In the genomic region with DNA sequence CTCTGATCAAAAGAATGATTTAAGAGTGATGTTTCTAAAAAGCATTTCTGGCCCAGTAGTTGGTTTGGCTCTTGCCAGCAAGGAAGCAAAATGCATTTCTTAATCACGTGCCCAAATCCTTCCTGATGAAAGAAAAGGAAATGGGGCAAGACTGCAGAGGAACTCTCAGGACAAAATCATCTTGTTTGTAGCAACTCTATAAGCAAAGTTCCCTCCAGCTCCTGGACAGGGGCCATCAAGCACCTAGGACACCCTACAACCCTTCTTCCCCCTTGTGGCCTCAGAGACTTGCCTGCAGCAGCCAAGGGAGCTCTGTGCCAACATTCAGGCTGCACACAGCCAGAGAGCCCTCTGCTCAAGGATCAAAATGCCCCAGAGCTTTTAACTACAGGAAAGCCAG, we compare ENCODE assay signal across 8 cellular contexts.
DNase-seq lines count a peak whose midpoint lies in the region; ATAC-seq and TF ChIP-seq lines count a peak whose summit lies in the region.

No MANE protein-coding gene starts in this region.

- H3K4me2 ChIP-seq in IMR-90 (ENCODE audit: low read depth, low read length): no peak overlapping the region

- H2AFZ ChIP-seq in IMR-90 (replicated peaks; ENCODE audit: low read length, poor library complexity): no peak overlapping the region

- H2BK5ac ChIP-seq in IMR-90 (ENCODE audit: low read depth, low read length, poor library complexity, severe bottlenecking): no peak overlapping the region

- H2BK20ac ChIP-seq in IMR-90 (ENCODE audit: low read depth, low read length): no peak overlapping the region

- DNase-seq in AG09309 (ENCODE audit: low read depth) (peak; percentile 29), IMR-90 (peak; percentile 72), colonic mucosa (peak; percentile 24), mesothelial cell of epicardium (ENCODE audit: low spot score in 2 of 2, unreplicated experiment in 2 of 2) (no peak), NCI-H2081 treated with DMSO at 0.1 percent for 48 hours (lab: John Stamatoyannopoulos, UW) (no peak)
- DNase-seq in activated T-helper 1 cell treated with anti-CD3 and anti-CD28 coated beads, Interleukin-12 subunit alpha, Interleukin-12 subunit beta, Interleukin-2, Interleukin-4 antibody, amounts not matched to agents 30 ng/mL and 10 ng/mL and 1 ng/mL, durations not matched to agents 14 hours and 24 hours and 36 hours (ENCODE audit: low spot score): no peak

- H3K9ac ChIP-seq in IMR-90 (ENCODE audit: low read depth, low read length) (no peak overlapping the region), colonic mucosa (ENCODE audit: low read depth in 2 of 2, low read length in 2 of 2) (no peak overlapping the region)

- POLR2A ChIA-PET in IMR-90 (lab: Charles Lee; ENCODE audit: unreplicated experiment): interaction anchor here (0.7 to 1.3 kb wide), 3 partner anchors 104 to 110 kb away, joined by 3 to 4 read pairs (median 4); a partner anchor contains a TSS

- peak overlapping the region; percentile 68; the same call in 1 of the 2 replicates for H3K27ac ChIP-seq in IMR-90 (ENCODE audit: insufficient read depth, low read length)
- H3K27ac ChIP-seq in colonic mucosa: no peak overlapping the region

- H3K27ac Mint-ChIP-seq in mesothelial cell of epicardium: peak overlapping the region; percentile 60
- H3K27ac Mint-ChIP-seq in activated T-helper 1 cell treated with anti-CD3 and anti-CD28 coated beads, Interleukin-12 subunit alpha, Interleukin-12 subunit beta, Interleukin-2, Interleukin-4 antibody, amounts not matched to agents 30 ng/mL and 10 ng/mL and 1 ng/mL, durations not matched to agents 14 hours and 24 hours and 36 hours: no peak overlapping the region

- 0 out of 2 replicates have a peak overlapping the region, but pooled peaks have one; percentile 3 for H2BK120ac ChIP-seq in IMR-90 (ENCODE audit: low read depth, low read length)

- no peak overlapping the region for H3K18ac ChIP-seq in IMR-90 (ENCODE audit: low read depth, low read length)

- H2AK9ac ChIP-seq in IMR-90 (replicated peaks; ENCODE audit: low read depth, low read length, poor library complexity): no peak overlapping the region

- BruUV-seq in IMR-90 (replicated peaks; lab: Mats Ljungman, UMichigan): no TSS peak

- H3K9me3 Mint-ChIP-seq in mesothelial cell of epicardium: no peaks in the 10 kb centered on the region
- no peaks in the 10 kb centered on the region for H3K9me3 Mint-ChIP-seq in activated T-helper 1 cell treated with anti-CD3 and anti-CD28 coated beads, Interleukin-12 subunit alpha, Interleukin-12 subunit beta, Interleukin-2, Interleukin-4 antibody, amounts not matched to agents 30 ng/mL and 10 ng/mL and 1 ng/mL, durations not matched to agents 14 hours and 24 hours and 36 hours

- ATAC-seq in IMR-90 (ENCODE audit: low read depth) (no peak), HG03354 (IDR thresholded peaks at IDR 0.05; ENCODE audit: poor library complexity, severe bottlenecking, unreplicated experiment) (no peak), HG03520 (IDR thresholded peaks at IDR 0.05; ENCODE audit: unreplicated experiment) (no peak)

- H3K4me3 ChIP-seq in AG09309 (ENCODE audit: control insufficient read depth, low read depth, low read length) (no peak overlapping the region), IMR-90 (ENCODE audit: insufficient read depth, low read depth, low read length) (no peak overlapping the region), colonic mucosa (no peak overlapping the region)

- CTCF ChIA-PET in IMR-90 (lab: Yijun Ruan, JAX): interaction anchor here (0.6 to 2.7 kb wide), 12 partner anchors 8 to 263 kb away, joined by 3 to 21 read pairs (median 3); a partner anchor contains a TSS

- TF ChIP-seq POLR2A in IMR-90 (IDR thresholded peaks at IDR 0.05; ENCODE audit: low read depth, low read length): no peak

- TF ChIP-seq CTCF in AG09309 (IDR thresholded peaks at IDR 0.05; ENCODE audit: control insufficient read depth, insufficient read depth, low read depth, low read length, missing control alignments) (no peak), IMR-90 (conservative IDR thresholded peaks at IDR 0.05; ENCODE audit: low read depth, low read length) (no peak), colonic mucosa (IDR thresholded peaks at IDR 0.05) (no peak), mesothelial cell of epicardium (IDR thresholded peaks at IDR 0.05; ENCODE audit: unreplicated experiment) (no peak)

- no peaks in the 10 kb centered on the region for H3K27me3 Mint-ChIP-seq in mesothelial cell of epicardium (ENCODE audit: low read depth)
- H3K27me3 Mint-ChIP-seq in activated T-helper 1 cell treated with anti-CD3 and anti-CD28 coated beads, Interleukin-12 subunit alpha, Interleukin-12 subunit beta, Interleukin-2, Interleukin-4 antibody, amounts not matched to agents 30 ng/mL and 10 ng/mL and 1 ng/mL, durations not matched to agents 14 hours and 24 hours and 36 hours (ENCODE audit: insufficient read depth): no peaks in the 10 kb centered on the region

- no peaks in the 10 kb centered on the region for H3K27me3 ChIP-seq in IMR-90 (ENCODE audit: control insufficient read depth, insufficient read depth, low read length)
- H3K27me3 ChIP-seq in colonic mucosa: no peaks in the 10 kb centered on the region

- no peak overlapping the region for H4K5ac ChIP-seq in IMR-90 (ENCODE audit: low read depth, low read length)

- peaks cover 10% of the 10 kb centered on the region; the same call in 1 of the 2 replicates for H3K36me3 ChIP-seq in IMR-90 (ENCODE audit: control insufficient read depth, insufficient read depth, low read length)
- H3K36me3 ChIP-seq in colonic mucosa: peaks cover 15% of the 10 kb centered on the region

- peak overlapping the region in 1 of 2 experiments; percentile 18; a peak in 1 of 4 replicates for H4K8ac ChIP-seq in IMR-90 (ENCODE audit: low read depth in 2 of 2, low read length in 2 of 2)

- H3K4me1 ChIP-seq in IMR-90 (ENCODE audit: control insufficient read depth, insufficient read depth, low read length) (peaks cover 25% of the 10 kb centered on the region), colonic mucosa (no peaks in the 10 kb centered on the region)

- H2BK15ac ChIP-seq in IMR-90 (ENCODE audit: low read depth, low read length): no peak overlapping the region

- H3K4ac ChIP-seq in IMR-90 (ENCODE audit: low read depth, low read length): peak overlapping the region; percentile 34; the same call in 1 of the 2 replicates

- H3K79me1 ChIP-seq in IMR-90 (ENCODE audit: low read depth in 1 of 2, low read length in 2 of 2): peaks cover 7 to 23% of the 10 kb centered on the region in 2 experiments; a peak in 3 of 4 replicates

- dilution Hi-C loops in IMR-90 (cut with HindIII; ENCODE audit: low sequenced_read_pairs, unreplicated experiment): no loop called here

- peak overlapping the region; percentile 17; the same call in 1 of the 2 replicates for H3K14ac ChIP-seq in IMR-90 (replicated peaks; ENCODE audit: low read depth, low read length)

- in situ Hi-C loops in IMR-90 (cut with MboI; ENCODE audit: low sequenced_read_pairs): loop anchor here (5.0 kb wide), 2 partner anchors 110 to 265 kb away; a partner anchor contains a TSS

- WGBS in IMR-90 (ENCODE audit: extremely low coverage in 2 of 2, insufficient read length in 1 of 2), 2 experiments: no CpG with 5 or more reads among the region's 1 CpG

- H3K9me1 ChIP-seq in IMR-90 (ENCODE audit: insufficient read depth, low read length): peaks cover 18% of the 10 kb centered on the region

- peaks cover 4% of the 10 kb centered on the region; the same call in 1 of the 2 replicates for H4K20me1 ChIP-seq in IMR-90 (ENCODE audit: insufficient read depth, low read length)

- peaks cover 9% of the 10 kb centered on the region for H3K4me1 Mint-ChIP-seq in mesothelial cell of epicardium
- peaks cover 52% of the 10 kb centered on the region for H3K4me1 Mint-ChIP-seq in activated T-helper 1 cell treated with anti-CD3 and anti-CD28 coated beads, Interleukin-12 subunit alpha, Interleukin-12 subunit beta, Interleukin-2, Interleukin-4 antibody, amounts not matched to agents 30 ng/mL and 10 ng/mL and 1 ng/mL, durations not matched to agents 14 hours and 24 hours and 36 hours (ENCODE audit: low read depth)

- TF ChIP-seq RAD21 in IMR-90 (IDR thresholded peaks at IDR 0.05; ENCODE audit: low read length): no peak

- H2AK5ac ChIP-seq in IMR-90 (ENCODE audit: low read depth, low read length): no peak overlapping the region

- H3K36me3 Mint-ChIP-seq in mesothelial cell of epicardium: peaks cover 11% of the 10 kb centered on the region
- peaks cover 44% of the 10 kb centered on the region for H3K36me3 Mint-ChIP-seq in activated T-helper 1 cell treated with anti-CD3 and anti-CD28 coated beads, Interleukin-12 subunit alpha, Interleukin-12 subunit beta, Interleukin-2, Interleukin-4 antibody, amounts not matched to agents 30 ng/mL and 10 ng/mL and 1 ng/mL, durations not matched to agents 14 hours and 24 hours and 36 hours (ENCODE audit: low read depth)

- intact Hi-C loops in IMR-90 (cut with micrococcal nuclease) (loop anchor here (5.0 kb wide), 1 partner anchor 185 kb away; no protein-coding TSS in a partner anchor), colonic mucosa (cut with DNase I) (loop anchor here (1.0 to 10.0 kb wide), 2 partner anchors 112 to 273 kb away; no protein-coding TSS in a partner anchor)
- intact Hi-C loops in activated T-helper 1 cell treated with anti-CD3 and anti-CD28 coated beads, Interleukin-12 subunit alpha, Interleukin-12 subunit beta, Interleukin-2, Interleukin-4 antibody, amounts not matched to agents 30 ng/mL and 10 ng/mL and 1 ng/mL, durations not matched to agents 14 hours and 24 hours and 36 hours (cut with micrococcal nuclease): no loop called here

- no peaks in the 10 kb centered on the region for H3K9me3 ChIP-seq in IMR-90 (ENCODE audit: control insufficient read depth, insufficient read depth, low read length)
- no peaks in the 10 kb centered on the region for H3K9me3 ChIP-seq in colonic mucosa

- no peak overlapping the region for H3K56ac ChIP-seq in IMR-90 (ENCODE audit: extremely low read depth, insufficient read depth, low read length)

- no peak overlapping the region for H4K91ac ChIP-seq in IMR-90 (ENCODE audit: insufficient read depth, low read depth, low read length)

- H3K4me3 Mint-ChIP-seq in mesothelial cell of epicardium: no peak overlapping the region
- no peak overlapping the region for H3K4me3 Mint-ChIP-seq in activated T-helper 1 cell treated with anti-CD3 and anti-CD28 coated beads, Interleukin-12 subunit alpha, Interleukin-12 subunit beta, Interleukin-2, Interleukin-4 antibody, amounts not matched to agents 30 ng/mL and 10 ng/mL and 1 ng/mL, durations not matched to agents 14 hours and 24 hours and 36 hours

- no peak overlapping the region for H3K23ac ChIP-seq in IMR-90 (ENCODE audit: low read depth, low read length)

TF ChIP-seq in IMR-90, 13 proteins besides CTCF, POLR2A, EP300 and RAD21 (continues in another document):
- TF ChIP-seq CEBPB (IDR thresholded peaks at IDR 0.05; ENCODE audit: low read depth, low read length) (peak; percentile 50; the same call in 1 of the 2 replicates), FOS (IDR thresholded peaks at IDR 0.05; ENCODE audit: low read depth, low read length) (no peak)

Comparison
In these comparisons a context has a peak if more than half of its experiments do, and no peak if none do; other contexts are left out.
1. DNase-seq: peak in AG09309 (single experiment), IMR-90 (single experiment) and colonic mucosa (single experiment); none in mesothelial cell of epicardium (0 of 2), NCI-H2081 treated with DMSO at 0.1 percent for 48 hours (single experiment) and activated T-helper 1 cell treated with anti-CD3 and anti-CD28 coated beads, Interleukin-12 subunit alpha, Interleukin-12 subunit beta, Interleukin-2, Interleukin-4 antibody, amounts not matched to agents 30 ng/mL and 10 ng/mL and 1 ng/mL, durations not matched to agents 14 hours and 24 hours and 36 hours (single experiment).